15 cellular contexts compared by ENCODE assay signal in genomic region chr1:50878434-50878833, GRCh38.
DNase-seq lines count a peak whose midpoint lies in the region; ATAC-seq, FAIRE-seq and TF ChIP-seq lines count a peak whose summit lies in the region.
"Had no signal": no experiment of that assay in that cellular context is flagged by ENCODE, and none has a peak within 500 bp of the region (broad histone marks: within the 10 kb centered on the region; RNA-seq: fewer than 3 reads in every experiment).

No MANE protein-coding gene starts in this region.

- H3K9me3 ChIP-seq in IMR-90 (ENCODE audit: control insufficient read depth, insufficient read depth, low read length) (no peaks in the 10 kb centered on the region), GM12878 (replicated peaks; ENCODE audit: control insufficient read depth, insufficient read depth, low read length) (no peaks in the 10 kb centered on the region)
- H3K9me3 ChIP-seq: Caco-2 had no signal

- no peak overlapping the region for H4K91ac ChIP-seq in IMR-90 (ENCODE audit: insufficient read depth, low read depth, low read length)

- dilution Hi-C loops in IMR-90 (cut with HindIII; ENCODE audit: low sequenced_read_pairs, unreplicated experiment), result no loop called here

- peaks cover 12% of the 10 kb centered on the region for H3K79me2 ChIP-seq in GM12878 (ENCODE audit: control insufficient read depth, insufficient read depth, low read length)

- TF ChIP-seq EP300 in GM12878 (IDR thresholded peaks at IDR 0.05; ENCODE audit: borderline replicate concordance in 1 of 2, control insufficient read depth in 1 of 2, low read depth in 2 of 2, low read length in 2 of 2), result no peak

- no peak overlapping the region for H4K8ac ChIP-seq in IMR-90 (ENCODE audit: low read depth in 2 of 2, low read length in 2 of 2)

- H2BK120ac ChIP-seq in IMR-90 (ENCODE audit: low read depth, low read length), result no peak overlapping the region

- H3K27ac Mint-ChIP-seq in stimulated activated effector memory CD8-positive, alpha-beta T cell treated with anti-CD3 and anti-CD28 coated beads, Interleukin-12 subunit alpha, Interleukin-12 subunit beta, amount 100 ng/mL, for 72 hours, result peak overlapping the region; percentile 11
- no peak overlapping the region for H3K27ac Mint-ChIP-seq in osteocyte (ENCODE audit: unreplicated experiment)
- H3K27ac Mint-ChIP-seq: CD14-positive monocyte; CD8-positive, alpha-beta T cell; IgD-negative memory B cell had no signal

- H2AFZ ChIP-seq in IMR-90 (replicated peaks; ENCODE audit: low read length, poor library complexity) (no peak overlapping the region), GM12878 (ENCODE audit: control insufficient read depth, low read depth, low read length) (no peak overlapping the region)

- H4K20me1 ChIP-seq in IMR-90 (ENCODE audit: insufficient read depth, low read length), result peaks cover under 1% of the 10 kb centered on the region; the same call in 1 of the 2 replicates
- H4K20me1 ChIP-seq in GM12878 (ENCODE audit: control insufficient read depth, insufficient read depth), result no peaks in the 10 kb centered on the region

- no peak overlapping the region for H3K27ac ChIP-seq in IMR-90 (ENCODE audit: insufficient read depth, low read length)
- 0 out of 2 replicates have a peak overlapping the region, but pooled peaks have one; percentile 15 for H3K27ac ChIP-seq in GM12878 (ENCODE audit: control insufficient read depth, insufficient read depth)
- no peak overlapping the region for H3K27ac ChIP-seq in foreskin keratinocyte

- H3K9me1 ChIP-seq in IMR-90 (ENCODE audit: insufficient read depth, low read length), result no peaks in the 10 kb centered on the region

- no peak overlapping the region for H3K18ac ChIP-seq in IMR-90 (ENCODE audit: low read depth, low read length)

- H3K36me3 ChIP-seq in IMR-90 (ENCODE audit: control insufficient read depth, insufficient read depth, low read length), result no peaks in the 10 kb centered on the region
- no peaks in the 10 kb centered on the region for H3K36me3 ChIP-seq in GM12878 (ENCODE audit: control insufficient read depth in 2 of 2, insufficient read depth in 2 of 2, low read length in 1 of 2)

- H3K27me3 ChIP-seq in IMR-90 (ENCODE audit: control insufficient read depth, insufficient read depth, low read length), result no peaks in the 10 kb centered on the region
- H3K27me3 ChIP-seq in GM12878 (replicated peaks in 1 of 2; ENCODE audit: control insufficient read depth in 2 of 2, insufficient read depth in 2 of 2, low read length in 1 of 2), result no peaks in the 10 kb centered on the region
- H3K27me3 ChIP-seq in foreskin keratinocyte, result no peaks in the 10 kb centered on the region

- peaks cover 36 to 37% of the 10 kb centered on the region in 2 experiments for H3K79me1 ChIP-seq in IMR-90 (ENCODE audit: low read depth in 1 of 2, low read length in 2 of 2)

- intact Hi-C loops in IMR-90 (cut with micrococcal nuclease), result no loop called here
- intact Hi-C loops in GM12878 (cut with micrococcal nuclease; ENCODE audit: unreplicated experiment), result loop anchor here (10.0 kb wide), 1 partner anchor 416 kb away; no protein-coding TSS in a partner anchor

- no peak overlapping the region for H3K23ac ChIP-seq in IMR-90 (ENCODE audit: low read depth, low read length)

- no TSS peak for BruUV-seq in IMR-90 (replicated peaks; lab: Mats Ljungman, UMichigan)
- no TSS peak for BruUV-seq in GM12878 (replicated peaks; lab: Mats Ljungman, UMichigan)

- no peak overlapping the region for H4K5ac ChIP-seq in IMR-90 (ENCODE audit: low read depth, low read length)

- no peak for TF ChIP-seq CTCF in IMR-90 (conservative IDR thresholded peaks at IDR 0.05; ENCODE audit: low read depth, low read length)
- no peak for TF ChIP-seq CTCF in GM12878 (IDR thresholded peaks at IDR 0.05 in 2 of 3, conservative IDR thresholded peaks at IDR 0.05 in 1 of 3; ENCODE audit: control insufficient read depth in 2 of 3, extremely low read depth in 1 of 3, insufficient read depth in 1 of 3, low read depth in 3 of 3, low read length in 3 of 3)
- TF ChIP-seq CTCF in foreskin keratinocyte (conservative IDR thresholded peaks at IDR 0.05), result no peak
- TF ChIP-seq CTCF in osteocyte (IDR thresholded peaks at IDR 0.05), result no peak

- no peak overlapping the region for H2AK9ac ChIP-seq in IMR-90 (replicated peaks; ENCODE audit: low read depth, low read length, poor library complexity)

- no peak overlapping the region for H2BK15ac ChIP-seq in IMR-90 (ENCODE audit: low read depth, low read length)

- ATAC-seq in IMR-90 (ENCODE audit: low read depth) (no peak), GM12878 (no peak), foreskin keratinocyte (no peak)
- ATAC-seq in stimulated activated effector memory CD8-positive, alpha-beta T cell treated with anti-CD3 and anti-CD28 coated beads, Interleukin-12 subunit alpha, Interleukin-12 subunit beta, amount 100 ng/mL, for 72 hours, result no peak
- ATAC-seq: CD8-positive, alpha-beta T cell had no signal

- FAIRE-seq in H54 (lab: Jason Lieb, UNC) (peak; percentile 53), GM12878 (lab: Jason Lieb, UNC) (no peak)
- FAIRE-seq: H1 had no signal

- RAD21 ChIA-PET in GM12878 (lab: Charles Lee; ENCODE audit: unreplicated experiment), result no interaction called here

- POLR2A ChIA-PET in IMR-90 (lab: Charles Lee; ENCODE audit: unreplicated experiment), result no interaction called here
- POLR2A ChIA-PET in GM12878 (lab: Charles Lee), result no interaction called here

- H3K27me3 Mint-ChIP-seq in osteocyte (ENCODE audit: unreplicated experiment), result no peaks in the 10 kb centered on the region
- H3K27me3 Mint-ChIP-seq: IgD-negative memory B cell had no signal

- no peak overlapping the region for H3K14ac ChIP-seq in IMR-90 (replicated peaks; ENCODE audit: low read depth, low read length)

- peaks cover 1% of the 10 kb centered on the region for H3K4me1 Mint-ChIP-seq in stimulated activated effector memory CD8-positive, alpha-beta T cell treated with anti-CD3 and anti-CD28 coated beads, Interleukin-12 subunit alpha, Interleukin-12 subunit beta, amount 100 ng/mL, for 72 hours
- H3K4me1 Mint-ChIP-seq in osteocyte (ENCODE audit: unreplicated experiment), result peaks cover 2% of the 10 kb centered on the region

- CTCF ChIA-PET in IMR-90 (lab: Yijun Ruan, JAX) (no interaction called here), GM12878 (lab: Yijun Ruan, JAX) (interaction anchor here (0.7 to 9.6 kb wide), 3 partner anchors 103 to 1193 kb away, joined by 3 to 220 read pairs (median 9); no protein-coding TSS in a partner anchor)

- H2BK5ac ChIP-seq in IMR-90 (ENCODE audit: low read depth, low read length, poor library complexity, severe bottlenecking), result no peak overlapping the region

- H3K4me3 ChIP-seq in IMR-90 (ENCODE audit: insufficient read depth, low read depth, low read length), result no peak overlapping the region
- no peak overlapping the region for H3K4me3 ChIP-seq in GM12878

- no peak overlapping the region for H3K56ac ChIP-seq in IMR-90 (ENCODE audit: extremely low read depth, insufficient read depth, low read length)

- no peak overlapping the region for H2BK20ac ChIP-seq in IMR-90 (ENCODE audit: low read depth, low read length)

- H3K4me3 Mint-ChIP-seq in stimulated activated effector memory CD8-positive, alpha-beta T cell treated with anti-CD3 and anti-CD28 coated beads, Interleukin-12 subunit alpha, Interleukin-12 subunit beta, amount 100 ng/mL, for 72 hours, result no peak overlapping the region
- no peak overlapping the region for H3K4me3 Mint-ChIP-seq in osteocyte (ENCODE audit: unreplicated experiment)
- H3K4me3 Mint-ChIP-seq: CD14-positive monocyte; CD8-positive, alpha-beta T cell; IgD-negative memory B cell had no signal

- SMC1A ChIA-PET in GM12878 (lab: Charles Lee; ENCODE audit: uncharacterized antibody, unreplicated experiment), result interaction anchor here (0.7 to 1.0 kb wide), 3 partner anchors 39 to 51 kb away, joined by 3 to 4 read pairs (median 3); no protein-coding TSS in a partner anchor

- TF ChIP-seq POLR2A in H54 (IDR thresholded peaks at IDR 0.05; ENCODE audit: low read depth, low read length), result no peak
- TF ChIP-seq POLR2A in IMR-90 (IDR thresholded peaks at IDR 0.05; ENCODE audit: low read depth, low read length), result no peak
- TF ChIP-seq POLR2A in GM12878 (IDR thresholded peaks at IDR 0.05; ENCODE audit: low read depth, low read length), result no peak

- DNase-seq in H54 (ENCODE audit: insufficient read length, low spot score), result no peak
- DNase-seq in IMR-90, result no peak
- DNase-seq in GM12878 (ENCODE audit: low read depth, low spot score), result no peak
- DNase-seq in stimulated activated effector memory CD8-positive, alpha-beta T cell treated with anti-CD3 and anti-CD28 coated beads, Interleukin-12 subunit alpha, Interleukin-12 subunit beta, amount 100 ng/mL, for 72 hours (ENCODE audit: low spot score in 2 of 2), result no peak
- DNase-seq in activated naive CD4-positive, alpha-beta T cell (lab: John Stamatoyannopoulos, UW), result no peak
- no peak for DNase-seq in foreskin keratinocyte
- DNase-seq in osteocyte (ENCODE audit: extremely low spot score, unreplicated experiment), result no peak
- DNase-seq: Caco-2; CD8-positive, alpha-beta T cell; DND-41; GDM1; HCEC 1CT had no signal

- no peak overlapping the region for H3K4me2 ChIP-seq in IMR-90 (ENCODE audit: low read depth, low read length)
- H3K4me2 ChIP-seq in GM12878 (ENCODE audit: control insufficient read depth, insufficient read depth), result no peak overlapping the region

- no peak overlapping the region for H3K4ac ChIP-seq in IMR-90 (ENCODE audit: low read depth, low read length)

- in situ Hi-C loops in IMR-90 (cut with MboI; ENCODE audit: low sequenced_read_pairs), result no loop called here
- in situ Hi-C loops in GM12878 (cut with MboI), result no loop called here

- no peaks in the 10 kb centered on the region for H3K36me3 Mint-ChIP-seq in stimulated activated effector memory CD8-positive, alpha-beta T cell treated with anti-CD3 and anti-CD28 coated beads, Interleukin-12 subunit alpha, Interleukin-12 subunit beta, amount 100 ng/mL, for 72 hours
- no peaks in the 10 kb centered on the region for H3K36me3 Mint-ChIP-seq in osteocyte (ENCODE audit: unreplicated experiment)
- H3K36me3 Mint-ChIP-seq: IgD-negative memory B cell had no signal

- no peak for TF ChIP-seq RAD21 in IMR-90 (IDR thresholded peaks at IDR 0.05; ENCODE audit: low read length)
- no peak for TF ChIP-seq RAD21 in GM12878 (IDR thresholded peaks at IDR 0.05; ENCODE audit: insufficient read depth, low read depth, low read length)

- H3K9ac ChIP-seq in IMR-90 (ENCODE audit: low read depth, low read length), result no peak overlapping the region
- H3K9ac ChIP-seq in GM12878 (ENCODE audit: control insufficient read depth, insufficient read depth, low read length), result no peak overlapping the region

- no peak overlapping the region for H2AK5ac ChIP-seq in IMR-90 (ENCODE audit: low read depth, low read length)

- no peaks in the 10 kb centered on the region for H3K9me3 Mint-ChIP-seq in stimulated activated effector memory CD8-positive, alpha-beta T cell treated with anti-CD3 and anti-CD28 coated beads, Interleukin-12 subunit alpha, Interleukin-12 subunit beta, amount 100 ng/mL, for 72 hours
- H3K9me3 Mint-ChIP-seq in osteocyte (ENCODE audit: unreplicated experiment), result no peaks in the 10 kb centered on the region
- H3K9me3 Mint-ChIP-seq: IgD-negative memory B cell had no signal

- H3K4me1 ChIP-seq in IMR-90 (ENCODE audit: control insufficient read depth, insufficient read depth, low read length), result no peaks in the 10 kb centered on the region
- H3K4me1 ChIP-seq in GM12878 (ENCODE audit: control insufficient read depth, insufficient read depth, low read length), result peaks cover 6% of the 10 kb centered on the region; the same call in 1 of the 2 replicates
- H3K4me1 ChIP-seq in foreskin keratinocyte, result no peaks in the 10 kb centered on the region
- H3K4me1 ChIP-seq: Caco-2 had no signal
